Comparison of ENCODE assay signal across 31 cellular contexts in the genomic region with DNA sequence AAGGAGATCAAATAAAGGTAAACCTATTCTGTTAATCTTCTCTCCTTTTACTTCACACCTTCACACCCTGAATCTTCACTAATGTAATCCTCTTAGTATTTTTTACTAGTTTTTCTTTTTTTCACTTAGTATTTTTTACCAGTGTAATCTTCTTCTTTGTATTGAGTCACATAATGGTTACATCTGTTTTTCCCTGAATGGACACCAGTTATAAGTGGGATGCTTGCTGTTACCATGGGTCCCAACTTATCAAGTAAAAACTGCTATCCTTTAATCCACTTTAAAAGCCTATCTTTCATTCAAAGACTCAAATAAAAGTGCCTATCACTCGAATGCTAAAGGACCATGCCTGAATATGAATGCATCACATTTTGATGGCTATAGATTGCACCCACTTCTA. TPM values are rescaled to one million over a fixed set of nuclear protein-coding genes. Genes with fewer than 3 reads are reported as not detected.
DNase-seq lines count a peak whose midpoint lies in the region; ATAC-seq, FAIRE-seq and TF ChIP-seq lines count a peak whose summit lies in the region.
"Had no signal": no experiment of that assay in that cellular context is flagged by ENCODE, and none has a peak within 500 bp of the region (broad histone marks: within the 10 kb centered on the region; RNA-seq: fewer than 3 reads in every experiment).

No MANE protein-coding gene starts in this region.

- no peak for ATAC-seq in T-cell (replicated peaks in 1 of 4)
- ATAC-seq: CD8-positive, alpha-beta T cell; GM23338 had no signal

- peak; percentile 10 for DNase-seq in G401 (ENCODE audit: low spot score)
- no peak for DNase-seq in H54 (ENCODE audit: insufficient read length, low spot score)
- no peak for DNase-seq in caudate nucleus (lab: John Stamatoyannopoulos, UW)
- DNase-seq in superior temporal gyrus (ENCODE audit: extremely low spot score): peak; percentile 13
- no peak for DNase-seq in cortex of kidney (lab: John Stamatoyannopoulos, UW)
- no peak for DNase-seq in NCI-H146 (lab: John Stamatoyannopoulos, UW)
- DNase-seq in T-cell: no peak
- DNase-seq: Caco-2; CD8-positive, alpha-beta T cell; DMS 273 treated with DMSO at 0.1 percent for 48 hours; DMS79 treated with DMSO at 0.1 percent for 48 hours; HFFc6; IMR-90; KG1; MM.1S; NCI-H1048; NCI-H1417; NCI-H1694 treated with DMSO at 0.1 percent for 48 hours; NCI-H2081; NCI-H2171 treated with DMSO at 0.1 percent for 48 hours; NCI-H345; NCI-H510A treated with DMSO at 0.1 percent for 48 hours; NCI-H748 treated with DMSO at 0.1 percent for 48 hours; NK-92 treated with Interleukin-12 subunit alpha and Interleukin-12 subunit beta, amount 100 ng/mL, for 24 hours; PC-9; Right ventricle myocardium superior; RPMI8226 had no signal

- H3K9me3 Mint-ChIP-seq in T-cell: no peaks in the 10 kb centered on the region
- H3K9me3 Mint-ChIP-seq: CD8-positive, alpha-beta T cell; GM23338; HFFc6 had no signal

- CTCF ChIA-PET in T-cell (lab: Charles Lee): no interaction called here

- in situ Hi-C loops in G401 (cut with HindIII; ENCODE audit: low sequenced_read_pairs): no loop called here

- peaks cover 0 to 6% (median 0%) of the 10 kb centered on the region in 3 donors for H3K4me1 Mint-ChIP-seq in T-cell
- H3K4me1 Mint-ChIP-seq: GM23338 had no signal

- no peak overlapping the region for H3K27ac Mint-ChIP-seq in T-cell
- H3K27ac Mint-ChIP-seq: B cell; CD8-positive, alpha-beta T cell; GM23338 had no signal

- POLR2A ChIA-PET in T-cell (lab: Charles Lee): no interaction called here

- peak overlapping the region; percentile 31 for H3K27ac ChIP-seq in caudate nucleus (ENCODE audit: low read depth, low read length)
- H3K27ac ChIP-seq: C4-2B, SJSA1 had no signal

- no peaks in the 10 kb centered on the region for H3K27me3 Mint-ChIP-seq in T-cell
- H3K27me3 Mint-ChIP-seq: B cell had no signal

- FAIRE-seq in H54 (lab: Jason Lieb, UNC): peak; percentile 6

- no peak for TF ChIP-seq POLR2A in H54 (IDR thresholded peaks at IDR 0.05; ENCODE audit: low read depth, low read length)

- H3K4me3 Mint-ChIP-seq in T-cell: no peak overlapping the region
- H3K4me3 Mint-ChIP-seq: B cell; CD8-positive, alpha-beta T cell; GM23338; HFFc6 had no signal

- peaks cover 20% of the 10 kb centered on the region for H3K36me3 Mint-ChIP-seq in T-cell

RNA-seq across cellular contexts. Expression of a gene that starts 15.1 kb away (rescaled TPM):
- 67.8 and 103 TPM in 2 replicates for total RNA-seq in G401 (2014; rRNA removed; shearing (Covaris generic))
- total RNA-seq in T-cell: 100 to 1,000 TPM; 112 to 275 (median 118) TPM

Comparison
In these comparisons a context has a peak if more than half of its experiments do, and no peak if none do; other contexts are left out.
1. DNase-seq: peak in G401 (single experiment) and superior temporal gyrus (single experiment); none in H54 (single experiment), caudate nucleus (0 of 61), cortex of kidney (single experiment), NCI-H146 (single experiment) and T-cell (0 of 34).